ENCODE assay signal across 23 cellular contexts in genomic region chr11:13284776-13285588, GRCh38. TPM values are rescaled to one million over a fixed set of nuclear protein-coding genes. Genes with fewer than 3 reads are reported as not detected.
DNase-seq lines count a peak whose midpoint lies in the region; ATAC-seq and TF ChIP-seq lines count a peak whose summit lies in the region.
"Had no signal": no experiment of that assay in that cellular context is flagged by ENCODE, and none has a peak within 500 bp of the region (broad histone marks: within the 10 kb centered on the region; RNA-seq: fewer than 3 reads in every experiment).

No MANE protein-coding gene starts in this region.

- H3K36me3 Mint-ChIP-seq in activated T-cell treated with anti-CD3 and anti-CD28 coated beads, Interleukin-2, amount 50 U/mL, for 24 hours (ENCODE audit: low read depth) = peaks cover 2% of the 10 kb centered on the region
- no peaks in the 10 kb centered on the region for H3K36me3 Mint-ChIP-seq in H9 (ENCODE audit: insufficient read depth in 1 of 3, low read depth in 3 of 3)
- peaks cover 9% of the 10 kb centered on the region for H3K36me3 Mint-ChIP-seq in activated naive CD8-positive, alpha-beta T cell treated with anti-CD3 and anti-CD28 coated beads, Interleukin-2, amount 50 U/mL, for 24 hours (ENCODE audit: low read depth)
- peaks cover 4% of the 10 kb centered on the region for H3K36me3 Mint-ChIP-seq in natural killer cell treated with Interleukin-12 subunit alpha and Interleukin-12 subunit beta and Interleukin-15 and Interleukin-18, amount 100 ng/mL, for 72 hours

- no peaks in the 10 kb centered on the region for H3K36me3 ChIP-seq in effector memory CD4-positive, alpha-beta T cell (ENCODE audit: control insufficient read depth, insufficient read depth, low read length)
- H3K36me3 ChIP-seq: ascending aorta, esophagus squamous epithelium, thyroid gland had no signal

- no peak overlapping the region for H3K23ac ChIP-seq in H9 (ENCODE audit: insufficient read length, low read depth, low read length)

- no peak overlapping the region for H2AK5ac ChIP-seq in H9 (ENCODE audit: insufficient read length, low read length)

- no peaks in the 10 kb centered on the region for H3K9me3 Mint-ChIP-seq in activated T-cell treated with anti-CD3 and anti-CD28 coated beads, Interleukin-2, amount 50 U/mL, for 24 hours
- H3K9me3 Mint-ChIP-seq in H9 = no peaks in the 10 kb centered on the region
- H3K9me3 Mint-ChIP-seq in activated naive CD8-positive, alpha-beta T cell treated with anti-CD3 and anti-CD28 coated beads, Interleukin-2, amount 50 U/mL, for 24 hours = no peaks in the 10 kb centered on the region
- no peaks in the 10 kb centered on the region for H3K9me3 Mint-ChIP-seq in natural killer cell treated with Interleukin-12 subunit alpha and Interleukin-12 subunit beta and Interleukin-15 and Interleukin-18, amount 100 ng/mL, for 72 hours
- H3K9me3 Mint-ChIP-seq: activated CD4-positive, alpha-beta T cell treated with anti-CD3 and anti-CD28 coated beads, Interleukin-2, amount 10 ng/mL, durations not matched to agents 7 days and 5 days; IgD-negative memory B cell had no signal

- TF ChIP-seq CTCF in H9 (conservative IDR thresholded peaks at IDR 0.05) = no peak

- no peak overlapping the region for H3K9ac ChIP-seq in H9 (ENCODE audit: extremely low read depth, insufficient read length, low read length)

- H4K8ac ChIP-seq in H9 (replicated peaks; ENCODE audit: insufficient read length, low read depth, low read length) = no peak overlapping the region

- no peak overlapping the region for H2BK15ac ChIP-seq in H9 (ENCODE audit: low read depth, low read length)

- H3K4me2 ChIP-seq in H9 (ENCODE audit: insufficient read depth, insufficient read length, low read length) = no peak overlapping the region

- no peaks in the 10 kb centered on the region for H3K79me1 ChIP-seq in H9 (ENCODE audit: insufficient read depth, low read depth, low read length, poor library complexity, severe bottlenecking)

- H2BK5ac ChIP-seq in H9 (ENCODE audit: insufficient read length, low read length) = no peak overlapping the region

- H3K27ac Mint-ChIP-seq in activated T-cell treated with anti-CD3 and anti-CD28 coated beads, Interleukin-2, amount 50 U/mL, for 24 hours = peak overlapping the region; percentile 58
- H3K27ac Mint-ChIP-seq in H9 = no peak overlapping the region
- H3K27ac Mint-ChIP-seq in activated naive CD8-positive, alpha-beta T cell treated with anti-CD3 and anti-CD28 coated beads, Interleukin-2, amount 50 U/mL, for 24 hours = peak overlapping the region; percentile 81
- peak overlapping the region; percentile 26 to 66 for H3K27ac Mint-ChIP-seq in natural killer cell treated with Interleukin-12 subunit alpha and Interleukin-12 subunit beta and Interleukin-15 and Interleukin-18, amount 100 ng/mL, for 72 hours
- H3K27ac Mint-ChIP-seq: activated CD4-positive, alpha-beta T cell treated with anti-CD3 and anti-CD28 coated beads, Interleukin-2, amount 10 ng/mL, durations not matched to agents 7 days and 5 days had no signal

- no peak overlapping the region for H3K27ac ChIP-seq in H9 (ENCODE audit: insufficient read length, low read depth, low read length)
- H3K27ac ChIP-seq in effector memory CD4-positive, alpha-beta T cell (ENCODE audit: insufficient read depth, low read length, poor library complexity, severe bottlenecking) = no peak overlapping the region
- H3K27ac ChIP-seq: ascending aorta, esophagus squamous epithelium, spleen, thyroid gland had no signal

- peak overlapping the region; percentile 40; the same call in 1 of the 2 replicates for H3K14ac ChIP-seq in H9 (ENCODE audit: insufficient read depth, low read length)

- H3K27me3 ChIP-seq in H9 (ENCODE audit: insufficient read depth, low read length) = peaks cover 2% of the 10 kb centered on the region; the same call in 1 of the 2 replicates
- no peaks in the 10 kb centered on the region for H3K27me3 ChIP-seq in effector memory CD4-positive, alpha-beta T cell (replicated peaks; ENCODE audit: control insufficient read depth, insufficient read depth, low read length, poor library complexity, severe bottlenecking)
- H3K27me3 ChIP-seq: ascending aorta, esophagus squamous epithelium, spleen, thyroid gland had no signal

- H2BK20ac ChIP-seq in H9 (ENCODE audit: low read depth, low read length, poor library complexity, severe bottlenecking) = no peak overlapping the region

- peaks cover 95% of the 10 kb centered on the region for H3K4me1 Mint-ChIP-seq in activated T-cell treated with anti-CD3 and anti-CD28 coated beads, Interleukin-2, amount 50 U/mL, for 24 hours (ENCODE audit: low read depth)
- peaks cover 25% of the 10 kb centered on the region in 2 experiments for H3K4me1 Mint-ChIP-seq in H9
- peaks cover 95% of the 10 kb centered on the region for H3K4me1 Mint-ChIP-seq in activated naive CD8-positive, alpha-beta T cell treated with anti-CD3 and anti-CD28 coated beads, Interleukin-2, amount 50 U/mL, for 24 hours
- H3K4me1 Mint-ChIP-seq in natural killer cell treated with Interleukin-12 subunit alpha and Interleukin-12 subunit beta and Interleukin-15 and Interleukin-18, amount 100 ng/mL, for 72 hours (ENCODE audit: low read depth in 2 of 2) = peaks cover 81 to 88% of the 10 kb centered on the region in 2 donors

- no peaks in the 10 kb centered on the region for H3K9me3 ChIP-seq in H9 (ENCODE audit: control insufficient read depth, low read depth, low read length)
- no peaks in the 10 kb centered on the region for H3K9me3 ChIP-seq in effector memory CD4-positive, alpha-beta T cell (ENCODE audit: control insufficient read depth, low read length)
- H3K9me3 ChIP-seq: ascending aorta, esophagus squamous epithelium, spleen, thyroid gland had no signal

- DNase-seq in activated T-cell treated with anti-CD3 and anti-CD28 coated beads, Interleukin-2, amount 50 U/mL, for 24 hours = no peak
- DNase-seq in activated T-cell treated with anti-CD3 and anti-CD28 coated beads, Interleukin-2, amount 50 U/mL, for 1 hour = no peak
- DNase-seq in H9 = no peak
- DNase-seq in activated naive CD8-positive, alpha-beta T cell treated with anti-CD3 and anti-CD28 coated beads, Interleukin-2, amount 50 U/mL, for 24 hours = no peak
- DNase-seq in natural killer cell treated with Interleukin-12 subunit alpha and Interleukin-12 subunit beta and Interleukin-15 and Interleukin-18, amount 100 ng/mL, for 72 hours (ENCODE audit: low spot score) = no peak
- DNase-seq in effector memory CD4-positive, alpha-beta T cell = no peak
- DNase-seq in SKM-1 (lab: John Stamatoyannopoulos, UW; ENCODE audit: unreplicated experiment) = no peak
- DNase-seq: activated CD4-positive, alpha-beta T cell treated with anti-CD3 and anti-CD28 coated beads, Interleukin-2, amount 10 ng/mL, durations not matched to agents 7 days and 5 days; C1 segment of cervical spinal cord; cerebellar nuclear complex; DMS 273 treated with DMSO at 0.1 percent for 48 hours; esophagus squamous epithelium; mammary epithelial cell; NCI-H1436 treated with DMSO at 0.1 percent for 48 hours; NCI-H2171; NCI-H526; retina; spleen; thyroid gland had no signal

- no peak overlapping the region for H3K56ac ChIP-seq in H9 (ENCODE audit: insufficient read length, low read depth, low read length)

- H3K79me2 ChIP-seq in H9 (ENCODE audit: insufficient read depth, low read length) = no peaks in the 10 kb centered on the region

- no peaks in the 10 kb centered on the region for H3K27me3 Mint-ChIP-seq in activated T-cell treated with anti-CD3 and anti-CD28 coated beads, Interleukin-2, amount 50 U/mL, for 24 hours
- peaks cover 28% of the 10 kb centered on the region for H3K27me3 Mint-ChIP-seq in H9 (ENCODE audit: low read depth)
- H3K27me3 Mint-ChIP-seq in activated naive CD8-positive, alpha-beta T cell treated with anti-CD3 and anti-CD28 coated beads, Interleukin-2, amount 50 U/mL, for 24 hours = no peaks in the 10 kb centered on the region
- H3K27me3 Mint-ChIP-seq in natural killer cell treated with Interleukin-12 subunit alpha and Interleukin-12 subunit beta and Interleukin-15 and Interleukin-18, amount 100 ng/mL, for 72 hours = no peaks in the 10 kb centered on the region
- H3K27me3 Mint-ChIP-seq: activated CD4-positive, alpha-beta T cell treated with anti-CD3 and anti-CD28 coated beads, Interleukin-2, amount 10 ng/mL, durations not matched to agents 7 days and 5 days; IgD-negative memory B cell had no signal

- no peak overlapping the region for H2BK120ac ChIP-seq in H9 (ENCODE audit: low read depth, low read length, poor library complexity, severe bottlenecking)

- no peak overlapping the region for H3T11ph ChIP-seq in H9 (ENCODE audit: low read length)

- H3K4me3 ChIP-seq in effector memory CD4-positive, alpha-beta T cell (ENCODE audit: insufficient read depth, low read depth, low read length, poor library complexity, severe bottlenecking) = no peak overlapping the region
- H3K4me3 ChIP-seq: ascending aorta, esophagus squamous epithelium, spleen, thyroid gland had no signal

- H3K23me2 ChIP-seq in H9 (ENCODE audit: insufficient read length, low read depth, low read length, poor library complexity, severe bottlenecking) = no peaks in the 10 kb centered on the region

- WGBS in H9 (ENCODE audit: extremely low coverage, insufficient read length, low lambda C conversion rate) = no CpG with 5 or more reads among the region's 11 CpGs

- no peak overlapping the region for H2AFZ ChIP-seq in H9 (ENCODE audit: low read length)

- peaks cover 6% of the 10 kb centered on the region; the same call in 1 of the 2 replicates for H3K4me1 ChIP-seq in H9 (ENCODE audit: insufficient read depth, low read length)
- H3K4me1 ChIP-seq in effector memory CD4-positive, alpha-beta T cell (ENCODE audit: control insufficient read depth, insufficient read depth, low read length, poor library complexity, severe bottlenecking) = peaks cover 25% of the 10 kb centered on the region

- no peak overlapping the region for H3K4me3 Mint-ChIP-seq in activated T-cell treated with anti-CD3 and anti-CD28 coated beads, Interleukin-2, amount 50 U/mL, for 24 hours
- no peak overlapping the region for H3K4me3 Mint-ChIP-seq in H9
- H3K4me3 Mint-ChIP-seq in activated naive CD8-positive, alpha-beta T cell treated with anti-CD3 and anti-CD28 coated beads, Interleukin-2, amount 50 U/mL, for 24 hours = peak overlapping the region; percentile 34
- peak overlapping the region; percentile 71 for H3K4me3 Mint-ChIP-seq in natural killer cell treated with Interleukin-12 subunit alpha and Interleukin-12 subunit beta and Interleukin-15 and Interleukin-18, amount 100 ng/mL, for 72 hours
- H3K4me3 Mint-ChIP-seq: activated CD4-positive, alpha-beta T cell treated with anti-CD3 and anti-CD28 coated beads, Interleukin-2, amount 10 ng/mL, durations not matched to agents 7 days and 5 days had no signal

- no peak overlapping the region for H4K91ac ChIP-seq in H9 (ENCODE audit: insufficient read length, low read depth, low read length)

- no peak overlapping the region for H2BK12ac ChIP-seq in H9 (ENCODE audit: insufficient read length, low read depth, low read length)

- H4K20me1 ChIP-seq in H9 (ENCODE audit: control insufficient read depth, insufficient read depth, insufficient read length) = no peaks in the 10 kb centered on the region

- no peak overlapping the region for H4K5ac ChIP-seq in H9 (ENCODE audit: insufficient read length, low read depth, low read length)

- ATAC-seq in activated naive CD8-positive, alpha-beta T cell treated with anti-CD3 and anti-CD28 coated beads, Interleukin-2, amount 50 U/mL, for 24 hours = peak; percentile 62
- ATAC-seq in natural killer cell treated with Interleukin-12 subunit alpha and Interleukin-12 subunit beta and Interleukin-15 and Interleukin-18, amount 100 ng/mL, for 72 hours = peak in 1 of 2 donors; percentile 73
- ATAC-seq in GM21723 (IDR thresholded peaks at IDR 0.05; ENCODE audit: unreplicated experiment) = no peak
- ATAC-seq: SK-N-SH treated with all-trans-retinoic acid at 6 μM for 48 hours had no signal

- H3K18ac ChIP-seq in H9 (ENCODE audit: insufficient read length, low read depth, low read length) = peak overlapping the region; percentile 42

- H3K4ac ChIP-seq in H9 (ENCODE audit: low read depth, low read length) = no peak overlapping the region

RNA-seq across cellular contexts. Expression of gene BMAL1, which starts 7.4 kb away (rescaled TPM):
- 3.2 and 3.3 TPM in 2 replicates for total RNA-seq in H9 (2021)
- total RNA-seq in natural killer cell treated with Interleukin-12 subunit alpha and Interleukin-12 subunit beta and Interleukin-15 and Interleukin-18, amount 100 ng/mL, for 72 hours = 10 to 100 TPM; 61.4 to 82.1 TPM

Comparison
In these comparisons a context has a peak if more than half of its experiments do, and no peak if none do; other contexts are left out.
1. H3K27ac Mint-ChIP-seq: peak in activated T-cell treated with anti-CD3 and anti-CD28 coated beads, Interleukin-2, amount 50 U/mL, for 24 hours (single experiment), activated naive CD8-positive, alpha-beta T cell treated with anti-CD3 and anti-CD28 coated beads, Interleukin-2, amount 50 U/mL, for 24 hours (single experiment) and natural killer cell treated with Interleukin-12 subunit alpha and Interleukin-12 subunit beta and Interleukin-15 and Interleukin-18, amount 100 ng/mL, for 72 hours (2 of 2); none in H9 (0 of 3).
2. H3K4me3 Mint-ChIP-seq: peak in activated naive CD8-positive, alpha-beta T cell treated with anti-CD3 and anti-CD28 coated beads, Interleukin-2, amount 50 U/mL, for 24 hours (single experiment) and natural killer cell treated with Interleukin-12 subunit alpha and Interleukin-12 subunit beta and Interleukin-15 and Interleukin-18, amount 100 ng/mL, for 72 hours (single experiment); none in activated T-cell treated with anti-CD3 and anti-CD28 coated beads, Interleukin-2, amount 50 U/mL, for 24 hours (single experiment) and H9 (0 of 2).
3. RNA of gene BMAL1, which starts 7.4 kb away (total RNA-seq): 61.4 to 82.1 TPM in natural killer cell treated with Interleukin-12 subunit alpha and Interleukin-12 subunit beta and Interleukin-15 and Interleukin-18, amount 100 ng/mL, for 72 hours; 3.2 to 3.3 TPM in H9; every median in the first group is over 10 times any median in the second.